ENCODE assay signal across 8 cellular contexts in the genomic region with DNA sequence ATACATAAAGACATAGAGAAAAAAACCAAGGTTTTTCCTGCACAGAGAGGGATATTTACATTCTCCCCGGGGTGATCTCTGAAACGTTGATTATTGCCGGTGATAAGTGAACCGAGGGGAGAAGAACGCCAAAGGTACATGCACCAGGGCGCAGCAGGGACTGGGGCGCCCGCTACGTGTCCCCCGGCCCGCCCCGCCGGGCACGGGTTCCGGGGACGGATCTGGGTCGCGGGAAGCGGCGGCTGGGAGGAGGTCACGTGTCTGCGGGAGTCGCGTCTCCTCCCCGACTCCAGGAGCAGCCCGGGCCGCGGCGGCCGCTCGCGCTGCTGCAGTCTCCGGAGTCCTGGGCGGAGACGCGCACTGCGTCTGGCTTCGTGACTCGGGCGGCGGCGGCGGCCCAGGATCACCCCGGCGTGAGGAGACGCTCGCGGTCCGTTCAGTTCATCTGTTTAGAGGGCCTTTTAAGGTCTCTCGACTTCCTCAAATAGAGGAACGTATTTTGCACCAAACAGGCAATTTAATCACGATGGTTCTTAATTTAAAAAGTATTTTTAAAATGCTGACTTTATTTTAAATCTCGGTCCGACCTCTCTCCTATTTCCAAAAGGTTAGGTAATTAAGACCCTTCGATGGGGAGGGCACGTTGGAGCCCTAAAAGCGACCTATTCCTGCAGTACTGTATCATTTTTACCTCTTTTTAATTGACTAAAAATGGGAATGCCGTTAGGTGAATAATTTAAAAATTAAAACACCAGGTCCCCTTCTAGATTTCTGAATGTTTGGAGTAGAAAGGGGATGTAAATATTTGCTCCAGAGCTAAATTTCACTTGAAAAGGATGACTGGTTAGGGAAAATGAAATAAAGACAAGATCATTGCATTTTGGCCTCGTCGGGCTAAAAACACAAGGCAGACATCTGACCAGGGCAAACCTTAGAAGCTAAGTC. TPM values are rescaled to one million over a fixed set of nuclear protein-coding genes. Genes with fewer than 3 reads are reported as not detected.
DNase-seq lines count a peak whose midpoint lies in the region; TF ChIP-seq lines count a peak whose summit lies in the region.

No MANE protein-coding gene starts in this region.

- H3K27ac ChIP-seq in subcutaneous abdominal adipose tissue (ENCODE audit: low read depth, low read length), result peak overlapping the region; percentile 94

- DNase-seq in SIG-M5 treated with dmso at 0.1 percent for 504 hours (lab: John Stamatoyannopoulos, UW; ENCODE audit: unreplicated experiment) (peak; percentile 50), SIG-M5 (lab: John Stamatoyannopoulos, UW) (no peak), HFF-Myc (ENCODE audit: extremely low read depth, low read depth) (no peak), NCI-H146 (lab: John Stamatoyannopoulos, UW) (peak; percentile 66), epithelial cell of proximal tubule (ENCODE audit: low read depth) (no peak), mesenteric fat pad (ENCODE audit: low spot score) (peak; percentile 96)
- DNase-seq in activated CD4-positive, alpha-beta memory T cell treated with anti-CD3 and anti-CD28 coated beads, Interleukin-2, amount 10 ng/mL, durations not matched to agents 7 days and 5 days, result peak; percentile 28

- no peaks in the 10 kb centered on the region for H3K9me3 ChIP-seq in subcutaneous abdominal adipose tissue (ENCODE audit: control insufficient read depth in 5 of 5, low read length in 5 of 5)

- H3K27me3 Mint-ChIP-seq in activated CD4-positive, alpha-beta memory T cell treated with anti-CD3 and anti-CD28 coated beads, Interleukin-2, amount 10 ng/mL, durations not matched to agents 7 days and 5 days, result peaks cover 79% of the 10 kb centered on the region

- H3K36me3 Mint-ChIP-seq in activated CD4-positive, alpha-beta memory T cell treated with anti-CD3 and anti-CD28 coated beads, Interleukin-2, amount 10 ng/mL, durations not matched to agents 7 days and 5 days (ENCODE audit: low read depth), result no peaks in the 10 kb centered on the region

- no peaks in the 10 kb centered on the region for H3K36me3 ChIP-seq in subcutaneous abdominal adipose tissue (ENCODE audit: control insufficient read depth in 5 of 5, insufficient read depth in 5 of 5, low read length in 5 of 5)

- H3K4me3 Mint-ChIP-seq in activated CD4-positive, alpha-beta memory T cell treated with anti-CD3 and anti-CD28 coated beads, Interleukin-2, amount 10 ng/mL, durations not matched to agents 7 days and 5 days, result peak overlapping the region; percentile 67

- peak overlapping the region; percentile 61 for H3K4me3 ChIP-seq in HFF-Myc (replicated peaks; ENCODE audit: low read depth, low read length)
- peak overlapping the region; percentile 61 for H3K4me3 ChIP-seq in epithelial cell of proximal tubule (ENCODE audit: low read depth, low read length)
- peak overlapping the region; percentile 62 to 74 (median 69) for H3K4me3 ChIP-seq in subcutaneous abdominal adipose tissue (ENCODE audit: low read depth in 1 of 5, low read length in 5 of 5)

- CTCF ChIA-PET in activated CD4-positive, alpha-beta memory T cell treated with anti-CD3 and anti-CD28 coated beads, Interleukin-2, amount 10 ng/mL, durations not matched to agents 7 days and 5 days (lab: Charles Lee), result interaction anchor here (0.9 kb wide), 1 partner anchor 487 kb away, joined by 3 read pairs; no protein-coding TSS in a partner anchor

- no peak overlapping the region for H3K27ac Mint-ChIP-seq in activated CD4-positive, alpha-beta memory T cell treated with anti-CD3 and anti-CD28 coated beads, Interleukin-2, amount 10 ng/mL, durations not matched to agents 7 days and 5 days

- H3K4me1 ChIP-seq in subcutaneous abdominal adipose tissue (ENCODE audit: control insufficient read depth in 5 of 5, insufficient read depth in 5 of 5, low read length in 5 of 5), result peaks cover 0 to 46% (median 39%) of the 10 kb centered on the region in 5 donors

- POLR2A ChIA-PET in activated CD4-positive, alpha-beta memory T cell treated with anti-CD3 and anti-CD28 coated beads, Interleukin-2, amount 10 ng/mL, durations not matched to agents 7 days and 5 days (lab: Charles Lee), result no interaction called here

- H3K27me3 ChIP-seq in subcutaneous abdominal adipose tissue (ENCODE audit: control insufficient read depth in 5 of 5, insufficient read depth in 4 of 5, low read length in 5 of 5), result peaks cover 0 to 14% (median 0%) of the 10 kb centered on the region in 5 donors

- TF ChIP-seq CTCF in HFF-Myc (IDR thresholded peaks at IDR 0.05; ENCODE audit: low read depth, low read length, missing control alignments), result no peak
- TF ChIP-seq CTCF in epithelial cell of proximal tubule (conservative IDR thresholded peaks at IDR 0.05; ENCODE audit: low read depth, low read length), result no peak

- H3K9ac ChIP-seq in subcutaneous abdominal adipose tissue (ENCODE audit: low read length in 5 of 5), result peak overlapping the region in 4 of 5 donors; percentile 70 to 85 (median 76)

- H3K4me1 Mint-ChIP-seq in activated CD4-positive, alpha-beta memory T cell treated with anti-CD3 and anti-CD28 coated beads, Interleukin-2, amount 10 ng/mL, durations not matched to agents 7 days and 5 days, result peaks cover 38% of the 10 kb centered on the region

- no peaks in the 10 kb centered on the region for H3K9me3 Mint-ChIP-seq in activated CD4-positive, alpha-beta memory T cell treated with anti-CD3 and anti-CD28 coated beads, Interleukin-2, amount 10 ng/mL, durations not matched to agents 7 days and 5 days

RNA-seq across cellular contexts. Expression of gene BHLHE41, which starts 1.8 kb away (rescaled TPM):
- total RNA-seq in activated CD4-positive, alpha-beta memory T cell treated with anti-CD3 and anti-CD28 coated beads, Interleukin-2, amount 10 ng/mL, durations not matched to agents 7 days and 5 days, result not detected
- total RNA-seq in epithelial cell of proximal tubule (1.3 and 5.2 TPM in 2 replicates), mesenteric fat pad (21.0 TPM)

Comparison
In these comparisons a context has a peak if more than half of its experiments do, and no peak if none do; other contexts are left out.
1. DNase-seq: peak in SIG-M5 treated with dmso at 0.1 percent for 504 hours (single experiment), NCI-H146 (single experiment), activated CD4-positive, alpha-beta memory T cell treated with anti-CD3 and anti-CD28 coated beads, Interleukin-2, amount 10 ng/mL, durations not matched to agents 7 days and 5 days (single experiment) and mesenteric fat pad (single experiment); none in SIG-M5 (single experiment), HFF-Myc (single experiment) and epithelial cell of proximal tubule (single experiment).
2. Peak in every context shown above with its lines, with median percentiles within 50 percentile points of each other: H3K4me3 ChIP-seq.